ENCODE assay signal across 31 cellular contexts in the genomic region with DNA sequence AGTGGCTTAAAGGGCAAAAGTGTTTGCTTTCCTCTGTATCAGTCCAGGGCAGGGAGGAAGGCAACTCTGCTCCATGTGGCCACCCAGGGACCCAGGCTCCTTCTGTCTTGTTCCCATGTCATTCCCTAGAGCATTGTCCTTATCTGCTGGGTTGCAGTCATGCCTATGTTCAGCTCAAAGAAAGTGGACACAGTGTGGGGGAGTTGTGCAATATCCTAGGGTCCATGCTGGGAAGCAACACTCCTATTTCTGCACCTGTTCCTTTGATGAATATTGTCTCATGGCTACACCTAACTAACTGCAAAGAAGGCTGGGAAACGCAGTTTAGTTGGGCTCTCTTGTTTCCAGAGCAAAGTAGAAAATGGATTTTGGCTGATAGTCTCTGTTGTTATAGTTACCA.
"Had no signal": no experiment of that assay in that cellular context is flagged by ENCODE, and none has a peak within 500 bp of the region (broad histone marks: within the 10 kb centered on the region; RNA-seq: fewer than 3 reads in every experiment).

No MANE protein-coding gene starts in this region.

- H3K4me1 ChIP-seq: adrenal gland, Peyer's patch had no signal

- H3K27me3 ChIP-seq: adrenal gland, MG63, Peyer's patch had no signal

- H3K36me3 ChIP-seq: adrenal gland, MG63, Peyer's patch had no signal

- H3K9me3 ChIP-seq: adrenal gland, MG63 had no signal

- DNase-seq: activated B cell treated with CpG ODN at 0.5 μM for 24 hours; activated CD4-positive, alpha-beta memory T cell treated with anti-CD3 and anti-CD28 coated beads for 36 hours; activated CD4-positive, alpha-beta T cell treated with anti-CD3 and anti-CD28 coated beads for 4 hours; activated CD4-positive, alpha-beta T cell treated with anti-CD3 and anti-CD28 coated beads, Interleukin-2, amount 50 U/mL, for 1 hour; activated CD4-positive, CD25-positive, alpha-beta regulatory T cell treated with anti-CD3 and anti-CD28 coated beads, Interleukin-2, amount 50 U/mL, for 72 hours; activated CD8-positive, alpha-beta memory T cell treated with anti-CD3 and anti-CD28 coated beads, Interleukin-2, amount 50 U/mL, for 4 hours; activated gamma-delta T cell treated with Interleukin-2 at 50 U/mL for 16 hours; activated naive CD4-positive, alpha-beta T cell treated with anti-CD3 and anti-CD28 coated beads for 36 hours; activated T-cell treated with anti-CD3 and anti-CD28 coated beads for 4 hours; activated T-cell treated with anti-CD3 and anti-CD28 coated beads, Interleukin-2, amount 50 U/mL, for 4 hours; adrenal gland; caudate nucleus; MG63; NCI-H1092; NCI-H1436 treated with DMSO at 0.1 percent for 48 hours; NCI-H1694 treated with DMSO at 0.1 percent for 48 hours; NCI-H2029; NCI-H2107; NCI-H345; NCI-H524 treated with DMSO at 0.1 percent for 48 hours; NK-92 treated with Interleukin-12 subunit alpha and Interleukin-12 subunit beta, amount 100 ng/mL, for 24 hours; PC-3; Peyer's patch; RPMI8226; SIG-M5; SW 1271; T-helper 1 cell; T-helper 2 cell; T-helper 9 cell had no signal

- H3K27ac ChIP-seq: adrenal gland, Peyer's patch, VCaP had no signal

- H3K4me3 ChIP-seq: adrenal gland, MG63, Peyer's patch had no signal

- ATAC-seq: activated naive CD4-positive, alpha-beta T cell treated with anti-CD3 and anti-CD28 coated beads, Interleukin-2, amount 50 U/mL, for 72 hours; activated T-cell treated with anti-CD3 and anti-CD28 coated beads, Interleukin-2, amount 50 U/mL, for 4 hours; PC-3 had no signal
